ENCODE assay signal across 12 cellular contexts in genomic region chr5:62308439-62308838, GRCh38. TPM values are rescaled to one million over a fixed set of nuclear protein-coding genes. Genes with fewer than 3 reads are reported as not detected.
DNase-seq lines count a peak whose midpoint lies in the region; ATAC-seq and TF ChIP-seq lines count a peak whose summit lies in the region.
"Had no signal": no experiment of that assay in that cellular context is flagged by ENCODE, and none has a peak within 500 bp of the region (broad histone marks: within the 10 kb centered on the region; RNA-seq: fewer than 3 reads in every experiment).

No MANE protein-coding gene starts in this region.

- peaks cover 22 to 45% of the 10 kb centered on the region in 2 donors for H3K36me3 Mint-ChIP-seq in CD4-positive, alpha-beta memory T cell
- peaks cover 16% of the 10 kb centered on the region for H3K36me3 Mint-ChIP-seq in HFFc6 (ENCODE audit: low read depth)
- peaks cover 40 to 48% of the 10 kb centered on the region in 2 donors for H3K36me3 Mint-ChIP-seq in activated naive CD4-positive, alpha-beta T cell treated with anti-CD3 and anti-CD28 coated beads, Interleukin-2, amount 50 U/mL, for 72 hours
- H3K36me3 Mint-ChIP-seq in naive B cell, result peaks cover 0 to 7% of the 10 kb centered on the region in 2 donors

- H3K4me1 Mint-ChIP-seq in CD4-positive, alpha-beta memory T cell, result peaks cover 58 to 78% (median 68%) of the 10 kb centered on the region in 4 donors
- peaks cover 65% of the 10 kb centered on the region for H3K4me1 Mint-ChIP-seq in HFFc6 (ENCODE audit: low read depth)
- H3K4me1 Mint-ChIP-seq in naive B cell, result peaks cover 54 to 68% (median 66%) of the 10 kb centered on the region in 3 donors

- peak overlapping the region; percentile 97 to 100 (median 99) for H3K27ac Mint-ChIP-seq in CD4-positive, alpha-beta memory T cell
- H3K27ac Mint-ChIP-seq in HFFc6, result peak overlapping the region; percentile 90; the same call in 1 of the 2 replicates
- H3K27ac Mint-ChIP-seq in activated naive CD4-positive, alpha-beta T cell treated with anti-CD3 and anti-CD28 coated beads, Interleukin-2, amount 50 U/mL, for 72 hours, result peak overlapping the region; percentile 94 to 99
- peak overlapping the region in 5 of 6 donors; percentile 45 to 99 (median 95) for H3K27ac Mint-ChIP-seq in naive B cell

- H3K27ac ChIP-seq in CD4-positive, alpha-beta memory T cell (ENCODE audit: low read depth, low read length), result peak overlapping the region; percentile 76
- H3K27ac ChIP-seq in right cardiac atrium (ENCODE audit: low read length), result no peak overlapping the region
- H3K27ac ChIP-seq: neutrophil had no signal

- H3K4me3 ChIP-seq in CD4-positive, alpha-beta memory T cell (ENCODE audit: low read length in 2 of 2), result peak overlapping the region; percentile 10 to 73
- no peak overlapping the region for H3K4me3 ChIP-seq in right cardiac atrium (ENCODE audit: low read length)

- H3K27me3 ChIP-seq in CD4-positive, alpha-beta memory T cell (ENCODE audit: insufficient read depth, low read length), result no peaks in the 10 kb centered on the region
- H3K27me3 ChIP-seq in right cardiac atrium (ENCODE audit: control insufficient read depth, insufficient read depth), result no peaks in the 10 kb centered on the region
- H3K27me3 ChIP-seq: MG63, neutrophil had no signal

- peaks cover 73% of the 10 kb centered on the region for H3K4me1 ChIP-seq in CD4-positive, alpha-beta memory T cell (ENCODE audit: insufficient read depth, low read length)
- H3K4me1 ChIP-seq in right cardiac atrium (ENCODE audit: control insufficient read depth, insufficient read depth, low read length), result peaks cover 3% of the 10 kb centered on the region

- H3K36me3 ChIP-seq in CD4-positive, alpha-beta memory T cell (ENCODE audit: insufficient read depth, low read length), result no peaks in the 10 kb centered on the region
- H3K36me3 ChIP-seq: neutrophil had no signal

- ATAC-seq in activated naive CD4-positive, alpha-beta T cell treated with anti-CD3 and anti-CD28 coated beads, Interleukin-2, amount 50 U/mL, for 72 hours, result no peak
- ATAC-seq in naive B cell (ENCODE audit: low read depth in 2 of 2), result no peak
- no peak for ATAC-seq in right cardiac atrium
- no peak for ATAC-seq in HG03432 (IDR thresholded peaks at IDR 0.05; ENCODE audit: unreplicated experiment)
- no peak for ATAC-seq in HG02678 (IDR thresholded peaks at IDR 0.05; ENCODE audit: unreplicated experiment)

- H3K9me3 ChIP-seq in CD4-positive, alpha-beta memory T cell (ENCODE audit: control insufficient read depth in 1 of 2, low read length in 2 of 2), result no peaks in the 10 kb centered on the region
- H3K9me3 ChIP-seq in right cardiac atrium (ENCODE audit: control insufficient read depth, low read length), result no peaks in the 10 kb centered on the region
- H3K9me3 ChIP-seq: MG63, neutrophil had no signal

- intact Hi-C loops in CD4-positive, alpha-beta memory T cell (cut with micrococcal nuclease), result loop anchor here (5.0 kb wide), 1 partner anchor 51 kb away; no protein-coding TSS in a partner anchor
- intact Hi-C loops in right cardiac atrium (cut with DNase I), result no loop called here

- no peak for DNase-seq in CD4-positive, alpha-beta memory T cell
- no peak for DNase-seq in HFFc6
- DNase-seq in activated naive CD4-positive, alpha-beta T cell treated with anti-CD3 and anti-CD28 coated beads, Interleukin-2, amount 50 U/mL, for 72 hours (ENCODE audit: low spot score in 2 of 2), result no peak
- DNase-seq in naive B cell, result no peak
- DNase-seq in foreskin melanocyte, result no peak
- no peak for DNase-seq in right cardiac atrium
- DNase-seq: MG63; NCI-H510A treated with DMSO at 0.1 percent for 48 hours; stimulated activated naive CD4-positive, alpha-beta T cell had no signal

- WGBS in right cardiac atrium, result 86% methylated on average over 6 of the region's 6 CpGs

- H3K9me3 Mint-ChIP-seq in CD4-positive, alpha-beta memory T cell, result no peaks in the 10 kb centered on the region
- H3K9me3 Mint-ChIP-seq in HFFc6, result no peaks in the 10 kb centered on the region
- H3K9me3 Mint-ChIP-seq in activated naive CD4-positive, alpha-beta T cell treated with anti-CD3 and anti-CD28 coated beads, Interleukin-2, amount 50 U/mL, for 72 hours, result no peaks in the 10 kb centered on the region
- H3K9me3 Mint-ChIP-seq in naive B cell, result no peaks in the 10 kb centered on the region

- CTCF ChIA-PET in CD4-positive, alpha-beta memory T cell (lab: Charles Lee; ENCODE audit: partially characterized antibody), result interaction anchor here (0.6 to 3.7 kb wide), 15 partner anchors 7 to 84 kb away, joined by 3 to 36 read pairs (median 4); no protein-coding TSS in a partner anchor

- no peaks in the 10 kb centered on the region for H3K27me3 Mint-ChIP-seq in CD4-positive, alpha-beta memory T cell
- H3K27me3 Mint-ChIP-seq in HFFc6 (ENCODE audit: insufficient read depth) (no peaks in the 10 kb centered on the region), naive B cell (no peaks in the 10 kb centered on the region)

- no peak for TF ChIP-seq CTCF in HFFc6 (IDR thresholded peaks at IDR 0.05)

- POLR2A ChIA-PET in CD4-positive, alpha-beta memory T cell (lab: Charles Lee; ENCODE audit: partially characterized antibody), result interaction anchor here (0.6 to 2.8 kb wide), 8 partner anchors 8 to 104 kb away, joined by 3 to 27 read pairs (median 4); partner anchors contain the start of genes DIMT1 and IPO11

- H3K4me3 Mint-ChIP-seq in CD4-positive, alpha-beta memory T cell, result peak overlapping the region; percentile 97 to 100 (median 99)
- H3K4me3 Mint-ChIP-seq in HFFc6 (peak overlapping the region; percentile 95; the same call in 1 of the 2 replicates), naive B cell (peak overlapping the region in 7 of 8 donors; percentile 13 to 99 (median 96))

RNA-seq across cellular contexts. Expression of gene KIF2A, which starts 2.4 kb away (rescaled TPM):
- 100 to 1,000 TPM; 151 to 157 TPM for total RNA-seq in CD4-positive, alpha-beta memory T cell
- 100 to 1,000 TPM; 133 to 158 TPM for polyA plus RNA-seq in CD4-positive, alpha-beta memory T cell
- total RNA-seq in HFFc6 (2021; fragmentation: NEBNext Ultra II Directional; extraction: Animal tissue kit (Norgen Biotek cat#: 25700)), result 10 to 100 TPM; 39.9 to 54.0 (median 49.3) TPM
- 100 to 1,000 TPM; 142 to 155 TPM for total RNA-seq in activated naive CD4-positive, alpha-beta T cell treated with anti-CD3 and anti-CD28 coated beads, Interleukin-2, amount 50 U/mL, for 72 hours
- polyA plus RNA-seq in naive B cell (ENCODE audit: low read depth in 6 of 6) (10 to 100 TPM; 65.4 to 91.7 (median 86.3) TPM), right cardiac atrium (2.7 TPM)
- 10 to 100 TPM; 12.9 to 15.5 (median 14.7) TPM for total RNA-seq in right cardiac atrium
